ENCODE assay signal across 20 cellular contexts in the genomic region with DNA sequence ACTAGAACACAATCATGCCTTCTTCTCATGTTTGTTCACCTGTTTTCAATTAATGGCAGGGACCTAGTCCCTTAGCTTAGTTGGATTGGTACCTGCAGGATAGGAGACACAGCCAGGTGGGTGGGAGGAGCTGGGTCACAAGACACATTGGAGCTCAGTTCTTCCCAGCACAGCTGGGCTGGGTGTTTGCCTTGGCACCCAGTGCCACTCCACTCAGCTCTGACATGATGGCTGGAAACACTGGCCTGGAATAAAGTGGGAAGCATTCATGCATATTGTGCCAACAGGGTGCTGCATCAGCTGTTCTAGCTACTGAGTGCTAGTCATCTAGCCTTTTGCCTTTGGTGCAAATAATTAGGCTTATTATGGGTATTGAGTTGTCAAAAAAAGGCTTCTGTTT.
DNase-seq lines count a peak whose midpoint lies in the region; ATAC-seq, FAIRE-seq and TF ChIP-seq lines count a peak whose summit lies in the region.
"Had no signal": no experiment of that assay in that cellular context is flagged by ENCODE, and none has a peak within 500 bp of the region (broad histone marks: within the 10 kb centered on the region; RNA-seq: fewer than 3 reads in every experiment).

No MANE protein-coding gene starts in this region.

- no peak overlapping the region for H4K91ac ChIP-seq in H1 (replicated peaks; ENCODE audit: insufficient read length, low read length)

- H2BK20ac ChIP-seq in H1 (ENCODE audit: low read length) = no peak overlapping the region

- no peak overlapping the region for H3K27ac ChIP-seq in H1 (ENCODE audit: low read depth, low read length)
- H3K27ac ChIP-seq in pancreas = peak overlapping the region in 2 of 4 donors; percentile 34 to 50
- no peak overlapping the region for H3K27ac ChIP-seq in smooth muscle cell (ENCODE audit: low read depth)
- no peak overlapping the region for H3K27ac ChIP-seq in adrenal gland
- H3K27ac ChIP-seq: hepatocyte, suprapubic skin had no signal

- no peak overlapping the region for H3K23ac ChIP-seq in H1 (ENCODE audit: insufficient read length)

- H3K79me2 ChIP-seq in H1 (ENCODE audit: control insufficient read depth in 1 of 2, insufficient read depth in 2 of 2, low read length in 2 of 2) (no peaks in the 10 kb centered on the region), smooth muscle cell (ENCODE audit: low read depth) (no peaks in the 10 kb centered on the region)
- H3K79me2 ChIP-seq: hepatocyte had no signal

- 0 out of 2 replicates have a peak overlapping the region, but pooled peaks have one; percentile 9 for H2BK5ac ChIP-seq in H1 (ENCODE audit: low read depth, low read length)

- H4K20me1 ChIP-seq in H1 (replicated peaks in 1 of 2; ENCODE audit: control insufficient read depth in 1 of 2, insufficient read depth in 2 of 2, low read length in 2 of 2) (no peaks in the 10 kb centered on the region), smooth muscle cell (ENCODE audit: low read depth) (no peaks in the 10 kb centered on the region)

- no peak overlapping the region for H4K8ac ChIP-seq in H1 (ENCODE audit: extremely low read depth, insufficient read depth, low read length)

- no peak overlapping the region for H3K4me3 ChIP-seq in H1 (ENCODE audit: extremely low read depth in 1 of 4, insufficient read depth in 2 of 4, low read depth in 3 of 4, low read length in 4 of 4)
- no peak overlapping the region for H3K4me3 ChIP-seq in pancreas
- no peak overlapping the region for H3K4me3 ChIP-seq in smooth muscle cell
- H3K4me3 ChIP-seq in adrenal gland = no peak overlapping the region
- H3K4me3 ChIP-seq: HAP-1, hepatocyte, suprapubic skin had no signal

- H3K56ac ChIP-seq in H1 (replicated peaks; ENCODE audit: insufficient read length, low read depth, low read length) = no peak overlapping the region

- H2BK15ac ChIP-seq in H1 (ENCODE audit: low read length) = no peak overlapping the region

- CTCF ChIA-PET in H1 (lab: Charles Lee; ENCODE audit: partially characterized antibody) = no interaction called here

- TF ChIP-seq POLR2A in H1 (IDR thresholded peaks at IDR 0.05; ENCODE audit: control extremely low read depth in 1 of 2, low read depth in 2 of 2, low read length in 2 of 2) (no peak), adrenal gland (IDR thresholded peaks at IDR 0.05) (no peak)

- H3K18ac ChIP-seq in H1 (ENCODE audit: extremely low read depth, low read length) = no peak overlapping the region

- intact Hi-C loops in pancreas (cut with DNase I) = no loop called here
- intact Hi-C loops in adrenal gland (cut with DNase I) = no loop called here

- no peak overlapping the region for H3K14ac ChIP-seq in H1 (ENCODE audit: insufficient read length)

- TF ChIP-seq CTCF in H1 (IDR thresholded peaks at IDR 0.05; ENCODE audit: control extremely low read depth in 1 of 3, insufficient read depth in 1 of 3, low read depth in 1 of 3, low read length in 3 of 3) = no peak
- no peak for TF ChIP-seq CTCF in pancreas (IDR thresholded peaks at IDR 0.05)
- TF ChIP-seq CTCF in smooth muscle cell (IDR thresholded peaks at IDR 0.05; ENCODE audit: borderline replicate concordance, insufficient read depth, poor library complexity, severe bottlenecking) = no peak
- TF ChIP-seq CTCF in adrenal gland (IDR thresholded peaks at IDR 0.05) = no peak

- ATAC-seq in pancreas (peak; percentile 96 to 99 (median 98)), HG02610 (IDR thresholded peaks at IDR 0.05; ENCODE audit: unreplicated experiment) (no peak)
- ATAC-seq: activated CD4-positive, alpha-beta T cell treated with anti-CD3 and anti-CD28 coated beads for 36 hours; activated T-cell treated with anti-CD3 and anti-CD28 coated beads, Interleukin-2, amount 50 U/mL, for 4 hours had no signal

- no peak overlapping the region for H4K5ac ChIP-seq in H1 (ENCODE audit: insufficient read length, low read depth, low read length)

- no peaks in the 10 kb centered on the region for H3K23me2 ChIP-seq in H1 (ENCODE audit: low read depth, low read length)

- no peak overlapping the region for H2BK12ac ChIP-seq in H1 (ENCODE audit: low read depth, low read length)

- POLR2A ChIA-PET in H1 (lab: Charles Lee; ENCODE audit: partially characterized antibody) = interaction anchor here (0.9 kb wide), 1 partner anchor 227 kb away, joined by 3 read pairs; no protein-coding TSS in a partner anchor

- H3F3A ChIP-seq in smooth muscle cell (ENCODE audit: low read depth) = no peaks in the 10 kb centered on the region

- H3K9ac ChIP-seq in H1 (replicated peaks in 1 of 4; ENCODE audit: extremely low read depth in 1 of 4, low read depth in 3 of 4, low read length in 3 of 4) (no peak overlapping the region), smooth muscle cell (ENCODE audit: low read depth) (no peak overlapping the region)

- H3K9me3 ChIP-seq in H1 (ENCODE audit: insufficient read depth in 2 of 2, low read depth in 1 of 2, low read length in 1 of 2) (no peaks in the 10 kb centered on the region), pancreas (no peaks in the 10 kb centered on the region), smooth muscle cell (replicated peaks; ENCODE audit: low read depth) (no peaks in the 10 kb centered on the region), adrenal gland (replicated peaks in 1 of 3) (no peaks in the 10 kb centered on the region)
- H3K9me3 ChIP-seq: HAP-1, suprapubic skin had no signal

- no peaks in the 10 kb centered on the region for H3K4me1 ChIP-seq in H1 (replicated peaks in 1 of 4; ENCODE audit: control insufficient read depth in 3 of 4, insufficient read depth in 4 of 4, low read length in 3 of 4)
- peaks cover 0 to 18% (median 0%) of the 10 kb centered on the region in 3 donors for H3K4me1 ChIP-seq in pancreas
- peaks cover 3% of the 10 kb centered on the region for H3K4me1 ChIP-seq in smooth muscle cell (ENCODE audit: low read depth)
- no peaks in the 10 kb centered on the region for H3K4me1 ChIP-seq in adrenal gland (replicated peaks in 1 of 2)
- H3K4me1 ChIP-seq: HAP-1 had no signal

- DNase-seq in NCI-H2171 treated with DMSO at 0.1 percent for 48 hours (lab: John Stamatoyannopoulos, UW) (peak; percentile 26), NCI-H2171 (lab: John Stamatoyannopoulos, UW) (no peak), NCI-H2081 treated with DMSO at 0.1 percent for 48 hours (lab: John Stamatoyannopoulos, UW) (peak; percentile 90), H1 (ENCODE audit: low read depth in 1 of 2, low spot score in 2 of 2) (no peak), pancreas (peak; percentile 68 to 92 (median 88)), smooth muscle cell (lab: John Stamatoyannopoulos, UW; ENCODE audit: unreplicated experiment) (no peak), adrenal gland (no peak)
- DNase-seq: activated CD4-positive, alpha-beta T cell treated with anti-CD3 and anti-CD28 coated beads for 36 hours; activated T-cell treated with anti-CD3 and anti-CD28 coated beads, Interleukin-2, amount 50 U/mL, for 4 hours; amygdala; CD8-positive, alpha-beta memory T cell; Karpas-422; mesenchymal stem cell; NCI-H524 treated with DMSO at 0.1 percent for 48 hours; T-helper 2 cell had no signal

- H2AFZ ChIP-seq in H1 (ENCODE audit: low read length) = no peak overlapping the region
- no peak overlapping the region for H2AFZ ChIP-seq in smooth muscle cell (ENCODE audit: low read depth)
- H2AFZ ChIP-seq: hepatocyte had no signal

- H2AK5ac ChIP-seq in H1 (ENCODE audit: low read depth, low read length) = no peak overlapping the region

- no peaks in the 10 kb centered on the region for H3K79me1 ChIP-seq in H1 (ENCODE audit: low read depth, low read length)

- no peak overlapping the region for H2BK120ac ChIP-seq in H1 (replicated peaks; ENCODE audit: low read depth, low read length)

- H3K4me2 ChIP-seq in H1 (ENCODE audit: insufficient read depth in 1 of 2, low read depth in 2 of 2, low read length in 2 of 2) = no peak overlapping the region
- H3K4me2 ChIP-seq in smooth muscle cell = no peak overlapping the region
- H3K4me2 ChIP-seq: hepatocyte had no signal

- TF ChIP-seq RAD21 in H1 (IDR thresholded peaks at IDR 0.05 in 1 of 2, conservative IDR thresholded peaks at IDR 0.05 in 1 of 2; ENCODE audit: low read depth in 2 of 2, low read length in 2 of 2) = no peak

- no peak overlapping the region for H3K4ac ChIP-seq in H1 (replicated peaks; ENCODE audit: insufficient read length, low read depth, low read length)

- H3K27me3 ChIP-seq in H1 (replicated peaks in 1 of 4; ENCODE audit: control insufficient read depth in 3 of 4, extremely low read depth in 1 of 4, insufficient read depth in 3 of 4, low read length in 3 of 4) (no peaks in the 10 kb centered on the region), pancreas (no peaks in the 10 kb centered on the region), smooth muscle cell (ENCODE audit: low read depth) (no peaks in the 10 kb centered on the region), adrenal gland (no peaks in the 10 kb centered on the region)
- H3K27me3 ChIP-seq: hepatocyte, suprapubic skin had no signal

- TF ChIP-seq EP300 in H1 (IDR thresholded peaks at IDR 0.05; ENCODE audit: borderline replicate concordance in 1 of 2, low read depth in 2 of 2, low read length in 2 of 2) = no peak

- FAIRE-seq in H1 (lab: Jason Lieb, UNC) = no peak
- no peak for FAIRE-seq in pancreas (lab: Jason Lieb, UNC)
- FAIRE-seq: A204.1 had no signal

- no peaks in the 10 kb centered on the region for H3K36me3 ChIP-seq in H1 (ENCODE audit: control insufficient read depth in 2 of 4, insufficient read depth in 4 of 4, low read length in 3 of 4)
- no peaks in the 10 kb centered on the region for H3K36me3 ChIP-seq in pancreas
- no peaks in the 10 kb centered on the region for H3K36me3 ChIP-seq in smooth muscle cell (ENCODE audit: low read depth)
- H3K36me3 ChIP-seq in adrenal gland (replicated peaks in 1 of 2) = no peaks in the 10 kb centered on the region
- H3K36me3 ChIP-seq: HAP-1, suprapubic skin had no signal

TF ChIP-seq in H1, 55 proteins besides CTCF, POLR2A, EP300 and RAD21 (continues in another document):
- TF ChIP-seq BRCA1 (IDR thresholded peaks at IDR 0.05; ENCODE audit: low read depth, low read length) = no peak
- TF ChIP-seq SUZ12 (IDR thresholded peaks at IDR 0.05; ENCODE audit: low read length) = no peak
- TF ChIP-seq CBX8 (IDR thresholded peaks at IDR 0.05; ENCODE audit: borderline replicate concordance, low read depth, low read length) = no peak
- TF ChIP-seq, protein P1, sequence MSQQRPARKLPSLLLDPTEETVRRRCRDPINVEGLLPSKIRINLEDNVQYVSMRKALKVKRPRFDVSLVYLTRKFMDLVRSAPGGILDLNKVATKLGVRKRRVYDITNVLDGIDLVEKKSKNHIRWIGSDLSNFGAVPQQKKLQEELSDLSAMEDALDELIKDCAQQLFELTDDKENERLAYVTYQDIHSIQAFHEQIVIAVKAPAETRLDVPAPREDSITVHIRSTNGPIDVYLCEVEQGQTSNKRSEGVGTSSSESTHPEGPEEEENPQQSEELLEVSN (IDR thresholded peaks at IDR 0.05) = no peak
- TF ChIP-seq NANOG (IDR thresholded peaks at IDR 0.05; ENCODE audit: insufficient read depth, low read depth, low read length, poor library complexity, severe bottlenecking) = no peak
- no peak for TF ChIP-seq KDM4A (IDR thresholded peaks at IDR 0.05; ENCODE audit: low read depth, low read length, severe bottlenecking)
- no peak for TF ChIP-seq SIN3A (conservative IDR thresholded peaks at IDR 0.05 in 1 of 2, IDR thresholded peaks at IDR 0.05 in 1 of 2; ENCODE audit: low read depth in 1 of 2, low read length in 2 of 2)

Comparison
In these comparisons a context has a peak if more than half of its experiments do, and no peak if none do; other contexts are left out.
1. DNase-seq: peak in NCI-H2171 treated with DMSO at 0.1 percent for 48 hours (single experiment), NCI-H2081 treated with DMSO at 0.1 percent for 48 hours (single experiment) and pancreas (6 of 6); none in NCI-H2171 (single experiment), H1 (0 of 2), smooth muscle cell (single experiment) and adrenal gland (0 of 7).